Comparison of ENCODE assay signal across 8 cellular contexts in genomic region chr10:14604181-14605142, GRCh38.
DNase-seq lines count a peak whose midpoint lies in the region; ATAC-seq and TF ChIP-seq lines count a peak whose summit lies in the region.

No MANE protein-coding gene starts in this region.

- DNase-seq in AG10803 (ENCODE audit: low read depth) = peak; percentile 72
- peak; percentile 49 for DNase-seq in NOMO-1 treated with dmso at 0.1 percent for 144 hours (lab: John Stamatoyannopoulos, UW; ENCODE audit: unreplicated experiment)
- DNase-seq in activated T-helper 1 cell treated with anti-CD3 and anti-CD28 coated beads, Interleukin-12 subunit alpha, Interleukin-12 subunit beta, Interleukin-2, Interleukin-4 antibody, amounts not matched to agents 30 ng/mL and 10 ng/mL and 1 ng/mL, durations not matched to agents 14 hours and 24 hours and 36 hours (ENCODE audit: low spot score) = peak; percentile 72
- peak; percentile 95 for DNase-seq in esophagus muscularis mucosa (ENCODE audit: extremely low spot score)

- H3K4me1 ChIP-seq in esophagus muscularis mucosa (peaks cover 10 to 31% (median 19%) of the 10 kb centered on the region in 4 donors), muscle layer of duodenum (ENCODE audit: control insufficient read depth in 1 of 2, insufficient read depth in 2 of 2, low read length in 2 of 2) (peaks cover 15 to 23% of the 10 kb centered on the region in 2 donors)

- peak overlapping the region; percentile 91 for H3K4me3 Mint-ChIP-seq in activated T-helper 1 cell treated with anti-CD3 and anti-CD28 coated beads, Interleukin-12 subunit alpha, Interleukin-12 subunit beta, Interleukin-2, Interleukin-4 antibody, amounts not matched to agents 30 ng/mL and 10 ng/mL and 1 ng/mL, durations not matched to agents 14 hours and 24 hours and 36 hours
- peak overlapping the region; percentile 88 for H3K4me3 Mint-ChIP-seq in stimulated activated memory B cell treated with anti-CD40 and anti-IgM and Interleukin-4, amounts not matched to agents 10 μg/mL and 1 μg/mL and 100 μg/mL, for 72 hours

- H3K36me3 Mint-ChIP-seq in activated T-helper 1 cell treated with anti-CD3 and anti-CD28 coated beads, Interleukin-12 subunit alpha, Interleukin-12 subunit beta, Interleukin-2, Interleukin-4 antibody, amounts not matched to agents 30 ng/mL and 10 ng/mL and 1 ng/mL, durations not matched to agents 14 hours and 24 hours and 36 hours (ENCODE audit: low read depth) = peaks cover 31% of the 10 kb centered on the region
- peaks cover 20% of the 10 kb centered on the region for H3K36me3 Mint-ChIP-seq in stimulated activated memory B cell treated with anti-CD40 and anti-IgM and Interleukin-4, amounts not matched to agents 10 μg/mL and 1 μg/mL and 100 μg/mL, for 72 hours

- 2% methylated on average over 26 of the region's 94 CpGs for WGBS in esophagus muscularis mucosa

- H3K27me3 ChIP-seq in esophagus muscularis mucosa (no peaks in the 10 kb centered on the region), muscle layer of duodenum (ENCODE audit: low read depth, low read length) (no peaks in the 10 kb centered on the region)

- intact Hi-C loops in activated T-helper 1 cell treated with anti-CD3 and anti-CD28 coated beads, Interleukin-12 subunit alpha, Interleukin-12 subunit beta, Interleukin-2, Interleukin-4 antibody, amounts not matched to agents 30 ng/mL and 10 ng/mL and 1 ng/mL, durations not matched to agents 14 hours and 24 hours and 36 hours (cut with micrococcal nuclease) = loop anchor here (1.0 to 5.0 kb wide), 16 partner anchors 16 to 817 kb away; partner anchors contain the start of genes CDNF, DCLRE1C, HSPA14 and MSANTD7
- intact Hi-C loops in esophagus muscularis mucosa (cut with DNase I) = loop anchor here (5.0 to 10.0 kb wide), 2 partner anchors 60 to 233 kb away; partner anchors contain the start of genes CDNF, HSPA14 and MSANTD7

- ATAC-seq in GM18909 (IDR thresholded peaks at IDR 0.05; ENCODE audit: poor library complexity, unreplicated experiment) = peak; percentile 53
- peak; percentile 41 for ATAC-seq in HG03139 (IDR thresholded peaks at IDR 0.05; ENCODE audit: unreplicated experiment)
- peak; percentile 82 for ATAC-seq in stimulated activated memory B cell treated with anti-CD40 and anti-IgM and Interleukin-4, amounts not matched to agents 10 μg/mL and 1 μg/mL and 100 μg/mL, for 72 hours

- no peak for TF ChIP-seq POLR2A in esophagus muscularis mucosa (IDR thresholded peaks at IDR 0.05; ENCODE audit: low read depth)

- peaks cover 12% of the 10 kb centered on the region for H3K9me3 Mint-ChIP-seq in activated T-helper 1 cell treated with anti-CD3 and anti-CD28 coated beads, Interleukin-12 subunit alpha, Interleukin-12 subunit beta, Interleukin-2, Interleukin-4 antibody, amounts not matched to agents 30 ng/mL and 10 ng/mL and 1 ng/mL, durations not matched to agents 14 hours and 24 hours and 36 hours
- H3K9me3 Mint-ChIP-seq in stimulated activated memory B cell treated with anti-CD40 and anti-IgM and Interleukin-4, amounts not matched to agents 10 μg/mL and 1 μg/mL and 100 μg/mL, for 72 hours = no peaks in the 10 kb centered on the region

- TF ChIP-seq CTCF in AG10803 (conservative IDR thresholded peaks at IDR 0.05; ENCODE audit: low read length) = no peak
- TF ChIP-seq CTCF in esophagus muscularis mucosa (IDR thresholded peaks at IDR 0.05) = no peak

- peaks cover 78% of the 10 kb centered on the region for H3K4me1 Mint-ChIP-seq in activated T-helper 1 cell treated with anti-CD3 and anti-CD28 coated beads, Interleukin-12 subunit alpha, Interleukin-12 subunit beta, Interleukin-2, Interleukin-4 antibody, amounts not matched to agents 30 ng/mL and 10 ng/mL and 1 ng/mL, durations not matched to agents 14 hours and 24 hours and 36 hours (ENCODE audit: low read depth)
- peaks cover 64% of the 10 kb centered on the region for H3K4me1 Mint-ChIP-seq in stimulated activated memory B cell treated with anti-CD40 and anti-IgM and Interleukin-4, amounts not matched to agents 10 μg/mL and 1 μg/mL and 100 μg/mL, for 72 hours

- no peak for TF ChIP-seq EP300 in esophagus muscularis mucosa (IDR thresholded peaks at IDR 0.05)

- H3K9me3 ChIP-seq in esophagus muscularis mucosa (no peaks in the 10 kb centered on the region), muscle layer of duodenum (ENCODE audit: control insufficient read depth in 1 of 2, low read length in 2 of 2) (no peaks in the 10 kb centered on the region)

- H3K27ac ChIP-seq in esophagus muscularis mucosa (replicated peaks in 1 of 4) = peak overlapping the region; percentile 69 to 79 (median 74)
- H3K27ac ChIP-seq in muscle layer of duodenum (ENCODE audit: low read length) = peak overlapping the region; percentile 86

- H3K36me3 ChIP-seq in esophagus muscularis mucosa (peaks cover 0 to 5% (median 2%) of the 10 kb centered on the region in 4 donors), muscle layer of duodenum (ENCODE audit: control insufficient read depth in 1 of 2, insufficient read depth in 2 of 2, low read length in 2 of 2) (peaks cover 2 to 5% of the 10 kb centered on the region in 2 donors)

- peak overlapping the region; percentile 99 for H3K27ac Mint-ChIP-seq in activated T-helper 1 cell treated with anti-CD3 and anti-CD28 coated beads, Interleukin-12 subunit alpha, Interleukin-12 subunit beta, Interleukin-2, Interleukin-4 antibody, amounts not matched to agents 30 ng/mL and 10 ng/mL and 1 ng/mL, durations not matched to agents 14 hours and 24 hours and 36 hours
- H3K27ac Mint-ChIP-seq in stimulated activated memory B cell treated with anti-CD40 and anti-IgM and Interleukin-4, amounts not matched to agents 10 μg/mL and 1 μg/mL and 100 μg/mL, for 72 hours = peak overlapping the region; percentile 89

- H3K27me3 Mint-ChIP-seq in activated T-helper 1 cell treated with anti-CD3 and anti-CD28 coated beads, Interleukin-12 subunit alpha, Interleukin-12 subunit beta, Interleukin-2, Interleukin-4 antibody, amounts not matched to agents 30 ng/mL and 10 ng/mL and 1 ng/mL, durations not matched to agents 14 hours and 24 hours and 36 hours (ENCODE audit: insufficient read depth) = no peaks in the 10 kb centered on the region
- no peaks in the 10 kb centered on the region for H3K27me3 Mint-ChIP-seq in stimulated activated memory B cell treated with anti-CD40 and anti-IgM and Interleukin-4, amounts not matched to agents 10 μg/mL and 1 μg/mL and 100 μg/mL, for 72 hours

- H3K4me3 ChIP-seq in AG10803 (ENCODE audit: low read length) = peak overlapping the region; percentile 70
- H3K4me3 ChIP-seq in esophagus muscularis mucosa = peak overlapping the region; percentile 63 to 90 (median 64)
- peak overlapping the region; percentile 59 to 74 for H3K4me3 ChIP-seq in muscle layer of duodenum (ENCODE audit: low read depth in 1 of 2, low read length in 2 of 2)

Comparison
In these comparisons a context has a peak if more than half of its experiments do, and no peak if none do; other contexts are left out.
1. Peak in every context shown above with its lines: DNase-seq, ATAC-seq, H3K4me3 ChIP-seq and H3K27ac ChIP-seq.